Comparison of ENCODE assay signal across 12 cellular contexts in the genomic region with DNA sequence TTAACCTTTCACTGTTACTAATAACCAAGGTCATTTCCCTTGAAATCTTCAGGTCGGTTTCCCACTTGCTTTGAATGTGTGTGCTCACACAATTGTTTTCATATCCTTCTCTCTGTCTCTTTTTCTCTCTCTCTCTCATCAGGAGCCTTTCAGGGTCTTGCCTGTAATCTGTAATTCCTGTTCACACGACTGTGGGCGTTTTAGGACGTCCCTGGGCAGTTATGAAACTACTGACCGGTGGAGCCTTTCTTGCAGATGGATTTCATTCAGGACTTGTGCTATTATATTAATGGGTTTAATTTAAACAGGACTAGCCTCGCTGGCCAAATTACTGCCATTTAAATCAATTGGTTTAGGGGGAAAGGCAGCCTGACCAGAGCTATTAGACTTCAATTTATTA.
DNase-seq lines count a peak whose midpoint lies in the region; ATAC-seq lines count a peak whose summit lies in the region.
"Had no signal": no experiment of that assay in that cellular context is flagged by ENCODE, and none has a peak within 500 bp of the region (broad histone marks: within the 10 kb centered on the region; RNA-seq: fewer than 3 reads in every experiment).

No MANE protein-coding gene starts in this region.

- DNase-seq in NCI-H1417 (lab: John Stamatoyannopoulos, UW) (peak in 2 of 3 experiments; percentile 10 to 59), NCI-H1417 treated with DMSO at 0.1 percent for 48 hours (lab: John Stamatoyannopoulos, UW) (no peak), NCI-H69 (lab: John Stamatoyannopoulos, UW) (peak; percentile 59), cerebellar cortex (ENCODE audit: low spot score) (peak; percentile 60), retina (peak; percentile 58), cerebellum (ENCODE audit: low spot score) (no peak)
- DNase-seq: Caco-2; CD8-positive, alpha-beta memory T cell; GM23248 had no signal

- ATAC-seq in GM18511 (IDR thresholded peaks at IDR 0.05; ENCODE audit: unreplicated experiment) (no peak), HG03280 (IDR thresholded peaks at IDR 0.05; ENCODE audit: unreplicated experiment) (no peak)
- ATAC-seq: GM12878 had no signal

Comparison
In these comparisons a context has a peak if more than half of its experiments do, and no peak if none do; other contexts are left out.
1. DNase-seq: peak in NCI-H1417 (2 of 3), NCI-H69 (single experiment), cerebellar cortex (single experiment) and retina (single experiment); none in NCI-H1417 treated with DMSO at 0.1 percent for 48 hours (single experiment) and cerebellum (single experiment).